Comparison of ENCODE assay signal across 28 cellular contexts in the genomic region with DNA sequence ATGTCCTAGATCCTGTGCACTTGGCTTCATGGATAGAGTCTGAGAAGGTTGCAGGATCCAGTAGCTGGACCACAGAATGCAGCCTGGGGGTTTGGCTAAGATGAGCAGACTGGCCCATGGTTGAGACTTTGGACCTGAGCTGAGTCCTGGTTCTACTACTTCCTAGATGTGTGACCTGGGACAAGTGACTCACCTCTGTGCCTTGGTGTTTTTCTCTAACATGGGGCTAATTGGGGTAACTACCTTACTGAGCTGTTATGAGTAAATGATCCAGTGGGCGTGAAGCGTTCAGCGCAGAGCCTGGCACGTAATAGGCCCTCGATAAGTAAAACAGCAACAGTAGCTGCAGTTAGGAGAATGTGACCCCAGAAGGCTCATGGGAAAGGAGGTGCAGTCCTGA. TPM values are rescaled to one million over a fixed set of nuclear protein-coding genes. Genes with fewer than 3 reads are reported as not detected.
DNase-seq lines count a peak whose midpoint lies in the region; ATAC-seq, FAIRE-seq and TF ChIP-seq lines count a peak whose summit lies in the region.
"Had no signal": no experiment of that assay in that cellular context is flagged by ENCODE, and none has a peak within 500 bp of the region (broad histone marks: within the 10 kb centered on the region; RNA-seq: fewer than 3 reads in every experiment).

No MANE protein-coding gene starts in this region.

- no peak for DNase-seq in activated CD4-positive, CD25-positive, alpha-beta regulatory T cell (lab: John Stamatoyannopoulos, UW)
- no peak for DNase-seq in activated T-cell treated with anti-CD3 and anti-CD28 coated beads, Interleukin-2, amount 50 U/mL, for 72 hours
- no peak for DNase-seq in activated T-cell treated with anti-CD3 and anti-CD28 coated beads, Interleukin-2, amount 50 U/mL, for 24 hours
- DNase-seq in bronchial epithelial cell (ENCODE audit: low read depth), result no peak
- DNase-seq in small intestine, result peak; percentile 32
- DNase-seq in NCI-H1694 treated with DMSO at 0.1 percent for 48 hours (lab: John Stamatoyannopoulos, UW), result no peak
- DNase-seq: Caco-2; CD8-positive, alpha-beta T cell; GOT3; HFFc6; Kasumi-1; NCI-H1092 treated with DMSO at 0.1 percent for 48 hours; NCI-H1436; NCI-H187 treated with DMSO at 0.1 percent for 48 hours; NCI-H446; NCI-H524 treated with DMSO at 0.1 percent for 48 hours; NCI-H774; NK-92 treated with Interleukin-12 subunit alpha and Interleukin-12 subunit beta, amount 100 ng/mL, for 24 hours; PC-3 had no signal

- no peak overlapping the region for H3K4me3 Mint-ChIP-seq in activated T-cell treated with anti-CD3 and anti-CD28 coated beads, Interleukin-2, amount 50 U/mL, for 72 hours
- H3K4me3 Mint-ChIP-seq in activated T-cell treated with anti-CD3 and anti-CD28 coated beads, Interleukin-2, amount 50 U/mL, for 24 hours, result no peak overlapping the region
- H3K4me3 Mint-ChIP-seq: B cell; CD8-positive, alpha-beta T cell; HFFc6 had no signal

- FAIRE-seq in bronchial epithelial cell (lab: Jason Lieb, UNC), result peak; percentile 7
- FAIRE-seq in small intestine (lab: Jason Lieb, UNC), result no peak
- FAIRE-seq: G401.6, K562 had no signal

- H3K9me3 ChIP-seq in small intestine (ENCODE audit: control insufficient read depth, low read depth), result no peaks in the 10 kb centered on the region
- H3K9me3 ChIP-seq: Caco-2, HAP-1 had no signal

- H3K36me3 ChIP-seq in bronchial epithelial cell (ENCODE audit: control insufficient read depth, insufficient read depth, low read length) (no peaks in the 10 kb centered on the region), small intestine (ENCODE audit: control insufficient read depth in 2 of 2, insufficient read depth in 2 of 2, low read length in 2 of 2) (no peaks in the 10 kb centered on the region)
- H3K36me3 ChIP-seq: HAP-1 had no signal

- H3K4me1 Mint-ChIP-seq in activated T-cell treated with anti-CD3 and anti-CD28 coated beads, Interleukin-2, amount 50 U/mL, for 72 hours (ENCODE audit: low read depth), result peaks cover 6% of the 10 kb centered on the region
- peaks cover 7% of the 10 kb centered on the region for H3K4me1 Mint-ChIP-seq in activated T-cell treated with anti-CD3 and anti-CD28 coated beads, Interleukin-2, amount 50 U/mL, for 24 hours (ENCODE audit: low read depth)
- H3K4me1 Mint-ChIP-seq: B cell had no signal

- H3K4me1 ChIP-seq in small intestine (ENCODE audit: control insufficient read depth in 2 of 2, insufficient read depth in 1 of 2, low read depth in 1 of 2, low read length in 1 of 2), result no peaks in the 10 kb centered on the region
- H3K4me1 ChIP-seq: Caco-2, HAP-1 had no signal

- WGBS in small intestine, 3 donors, result 27 to 75% (median 53%) methylated on average over 5 of the region's 5 CpGs

- no peaks in the 10 kb centered on the region for H3K9me3 Mint-ChIP-seq in activated T-cell treated with anti-CD3 and anti-CD28 coated beads, Interleukin-2, amount 50 U/mL, for 72 hours
- H3K9me3 Mint-ChIP-seq in activated T-cell treated with anti-CD3 and anti-CD28 coated beads, Interleukin-2, amount 50 U/mL, for 24 hours, result no peaks in the 10 kb centered on the region
- H3K9me3 Mint-ChIP-seq: CD8-positive, alpha-beta T cell; HFFc6 had no signal

- ATAC-seq in activated CD4-positive, CD25-positive, alpha-beta regulatory T cell treated with anti-CD3 and anti-CD28 coated beads, Interleukin-2, amount 50 U/mL, for 24 hours, result peak; percentile 66 to 72
- ATAC-seq in activated T-cell treated with anti-CD3 and anti-CD28 coated beads, Interleukin-2, amount 50 U/mL, for 72 hours (replicated peaks in 1 of 2), result peak; percentile 22 to 73
- ATAC-seq: CD8-positive, alpha-beta T cell; K562; PC-3 had no signal

- H3K27ac ChIP-seq in small intestine (ENCODE audit: low read depth in 1 of 2, low read length in 1 of 2), result no peak overlapping the region
- H3K27ac ChIP-seq: 22Rv1, C4-2B had no signal

- TF ChIP-seq CTCF in bronchial epithelial cell (IDR thresholded peaks at IDR 0.05; ENCODE audit: insufficient read depth, low read length, severe bottlenecking), result no peak

- no peaks in the 10 kb centered on the region for H3K36me3 Mint-ChIP-seq in activated T-cell treated with anti-CD3 and anti-CD28 coated beads, Interleukin-2, amount 50 U/mL, for 72 hours (ENCODE audit: insufficient read depth in 2 of 2)
- no peaks in the 10 kb centered on the region for H3K36me3 Mint-ChIP-seq in activated T-cell treated with anti-CD3 and anti-CD28 coated beads, Interleukin-2, amount 50 U/mL, for 24 hours (ENCODE audit: low read depth)
- H3K36me3 Mint-ChIP-seq: CD8-positive, alpha-beta T cell had no signal

- H3K27ac Mint-ChIP-seq in activated T-cell treated with anti-CD3 and anti-CD28 coated beads, Interleukin-2, amount 50 U/mL, for 72 hours, result no peak overlapping the region
- no peak overlapping the region for H3K27ac Mint-ChIP-seq in activated T-cell treated with anti-CD3 and anti-CD28 coated beads, Interleukin-2, amount 50 U/mL, for 24 hours
- H3K27ac Mint-ChIP-seq: B cell; CD8-positive, alpha-beta T cell; HFFc6 had no signal

- H3K27me3 ChIP-seq in bronchial epithelial cell (ENCODE audit: control insufficient read depth, insufficient read depth, low read length), result peaks cover 3% of the 10 kb centered on the region
- no peaks in the 10 kb centered on the region for H3K27me3 ChIP-seq in small intestine (ENCODE audit: control insufficient read depth in 2 of 2, insufficient read depth in 2 of 2, low read length in 2 of 2)

- no peak overlapping the region for H3K4me3 ChIP-seq in bronchial epithelial cell (ENCODE audit: low read depth, low read length)
- H3K4me3 ChIP-seq in small intestine (ENCODE audit: low read depth in 1 of 2, low read length in 2 of 2), result no peak overlapping the region
- H3K4me3 ChIP-seq: HAP-1, K562 had no signal

- H3K27me3 Mint-ChIP-seq in activated T-cell treated with anti-CD3 and anti-CD28 coated beads, Interleukin-2, amount 50 U/mL, for 72 hours (ENCODE audit: low read depth), result no peaks in the 10 kb centered on the region
- H3K27me3 Mint-ChIP-seq in activated T-cell treated with anti-CD3 and anti-CD28 coated beads, Interleukin-2, amount 50 U/mL, for 24 hours, result no peaks in the 10 kb centered on the region

RNA-seq across cellular contexts. Expression of a gene that starts 38.8 kb away (rescaled TPM):
- 10 to 100 TPM; 45.2 to 49.9 TPM for total RNA-seq in activated T-cell treated with anti-CD3 and anti-CD28 coated beads, Interleukin-2, amount 50 U/mL, for 72 hours
- total RNA-seq in bronchial epithelial cell, result not detected in 2 replicates
- 1 to 10 TPM in 2 of 3 donors, under 1 TPM in 1; 0.22 to 3.0 (median 1.0) TPM for polyA plus RNA-seq in small intestine
- total RNA-seq: Caco-2, HFFc6, HT1080, M059J, PC-3 had no signal
- polyA plus RNA-seq: K562 had no signal

RNA-seq across cellular contexts. Expression of a gene that starts 51.1 kb away (rescaled TPM):
- total RNA-seq in activated T-cell treated with anti-CD3 and anti-CD28 coated beads, Interleukin-2, amount 50 U/mL, for 72 hours, result 10 to 100 TPM; 11.3 to 13.0 TPM
- 2.4 and 11.6 TPM in 2 replicates for total RNA-seq in bronchial epithelial cell
- under 1 TPM in 2 of 3 donors, not detected in 1; 0.54 to 0.58 TPM for polyA plus RNA-seq in small intestine
- total RNA-seq: HFFc6, HT1080 had no signal
- polyA plus RNA-seq: K562 had no signal

Comparison
In these comparisons a context has a peak if more than half of its experiments do, and no peak if none do; other contexts are left out.
1. RNA of a gene that starts 38.8 kb away (total RNA-seq): 45.2 to 49.9 TPM in activated T-cell treated with anti-CD3 and anti-CD28 coated beads, Interleukin-2, amount 50 U/mL, for 72 hours; not detected in bronchial epithelial cell; every median in the first group is over 10 times any median in the second.